In the genomic region with DNA sequence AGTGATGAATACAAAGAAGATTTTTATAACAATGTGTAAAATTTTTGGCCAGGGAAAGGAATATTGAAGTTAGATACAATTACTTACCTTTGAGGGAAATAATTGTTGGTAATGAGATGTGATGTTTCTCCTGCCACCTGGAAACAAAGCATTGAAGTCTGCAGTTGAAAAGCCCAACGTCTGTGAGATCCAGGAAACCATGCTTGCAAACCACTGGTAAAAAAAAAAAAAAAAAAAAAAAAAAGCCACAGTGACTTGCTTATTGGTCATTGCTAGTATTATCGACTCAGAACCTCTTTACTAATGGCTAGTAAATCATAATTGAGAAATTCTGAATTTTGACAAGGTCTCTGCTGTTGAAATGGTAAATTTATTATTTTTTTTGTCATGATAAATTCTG, we compare ENCODE assay signal across 1 cellular context.
TF ChIP-seq lines count a peak whose summit lies in the region.

No MANE protein-coding gene starts in this region.

TF ChIP-seq in WTC11, 78 proteins besides CTCF, POLR2A, EP300 and RAD21 (continued from another document):
- no peak for TF ChIP-seq PRDM15 (CRISPR knock-in tag; IDR thresholded peaks at IDR 0.05)
- no peak for TF ChIP-seq USF2 (CRISPR knock-in tag; IDR thresholded peaks at IDR 0.05)
- TF ChIP-seq ATF6 (CRISPR knock-in tag; IDR thresholded peaks at IDR 0.05), result no peak
- TF ChIP-seq ZNF416 (CRISPR knock-in tag; IDR thresholded peaks at IDR 0.05), result no peak
- TF ChIP-seq CBFB (CRISPR knock-in tag; IDR thresholded peaks at IDR 0.05; ENCODE audit: low read depth), result no peak
- TF ChIP-seq TEAD4 (CRISPR knock-in tag; IDR thresholded peaks at IDR 0.05), result no peak
